In the genomic region with DNA sequence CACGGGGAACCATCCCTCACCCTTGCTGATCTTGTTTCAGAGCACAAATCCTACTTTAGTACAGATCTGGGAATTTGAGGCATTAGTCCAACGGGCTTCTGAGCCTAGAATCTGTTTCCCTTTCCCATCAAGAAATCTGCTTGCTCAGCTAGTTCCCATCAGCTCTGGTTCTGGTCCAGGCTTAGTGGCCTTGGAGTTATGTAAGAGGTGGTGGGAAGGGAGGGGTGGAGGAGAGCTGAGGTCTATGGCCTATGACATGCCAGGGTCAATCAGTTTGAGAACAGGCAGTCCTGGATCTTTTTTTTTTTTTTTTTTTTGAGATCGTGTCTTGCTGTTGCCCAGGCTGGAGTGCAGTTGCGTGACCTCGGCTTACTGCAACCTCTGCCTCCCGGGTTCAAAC, we compare ENCODE assay signal across 29 cellular contexts. TPM values are rescaled to one million over a fixed set of nuclear protein-coding genes. Genes with fewer than 3 reads are reported as not detected.
"Had no signal": no experiment of that assay in that cellular context is flagged by ENCODE, and none has a peak within 500 bp of the region (broad histone marks: within the 10 kb centered on the region; RNA-seq: fewer than 3 reads in every experiment).

No MANE protein-coding gene starts in this region.

- H3K27me3 ChIP-seq: MG63 had no signal

- DNase-seq: activated CD4-positive, alpha-beta memory T cell treated with anti-CD3 and anti-CD28 coated beads for 36 hours; activated CD4-positive, alpha-beta T cell treated with anti-CD3 and anti-CD28 coated beads, Interleukin-2, amount 10 ng/mL, durations not matched to agents 7 days and 5 days; activated CD4-positive, CD25-positive, alpha-beta regulatory T cell; activated CD8-positive, alpha-beta memory T cell treated with anti-CD3 and anti-CD28 coated beads for 24 hours; activated effector memory CD4-positive, alpha-beta T cell treated with anti-CD3 and anti-CD28 coated beads, Interleukin-2, amount 50 U/mL, for 16 hours; activated naive CD4-positive, alpha-beta T cell treated with Interleukin-2 at 50 U/mL for 16 hours; activated naive CD8-positive, alpha-beta T cell treated with anti-CD3 and anti-CD28 coated beads, Interleukin-2, amount 50 U/mL, for 24 hours; activated T-cell treated with anti-CD3 and anti-CD28 coated beads, Interleukin-2, amount 50 U/mL, for 4 hours; MG63; MV-4-11; NCI-H1092 treated with DMSO at 0.1 percent for 48 hours; NCI-H1417 treated with DMSO at 0.1 percent for 48 hours; NCI-H1694; NCI-H2029; NCI-H2107; NCI-H2171 treated with DMSO at 0.1 percent for 48 hours; NCI-H226; NCI-H510A; NCI-H526 treated with DMSO at 0.1 percent for 48 hours; NCI-H82; SIG-M5; T-cell; T-helper 2 cell; T1000 had no signal

- H3K9me3 ChIP-seq: MG63 had no signal

- H3K27ac ChIP-seq: SK-N-MC, VCaP had no signal

- H3K4me3 ChIP-seq: MG63, SK-N-MC had no signal

- ATAC-seq: activated naive CD4-positive, alpha-beta T cell treated with anti-CD3 and anti-CD28 coated beads, Interleukin-2, amount 50 U/mL, for 72 hours; activated naive CD8-positive, alpha-beta T cell treated with anti-CD3 and anti-CD28 coated beads, Interleukin-2, amount 50 U/mL, for 24 hours; activated T-cell treated with anti-CD3 and anti-CD28 coated beads, Interleukin-2, amount 50 U/mL, for 4 hours; T-cell had no signal

RNA-seq across cellular contexts. Expression of gene GSTM1, which starts 4.1 kb away (rescaled TPM):
- total RNA-seq: astrocyte, OCI-LY7 had no signal

RNA-seq across cellular contexts. Expression of gene GSTM5, which starts 20.3 kb away (rescaled TPM):
- total RNA-seq: activated CD4-positive, alpha-beta memory T cell treated with anti-CD3 and anti-CD28 coated beads for 36 hours; astrocyte; OCI-LY7 had no signal

RNA-seq across cellular contexts. Expression of gene GSTM3, which starts 49.1 kb away (rescaled TPM):
- total RNA-seq: OCI-LY7 had no signal
